21 cellular contexts compared by ENCODE assay signal in the genomic region with DNA sequence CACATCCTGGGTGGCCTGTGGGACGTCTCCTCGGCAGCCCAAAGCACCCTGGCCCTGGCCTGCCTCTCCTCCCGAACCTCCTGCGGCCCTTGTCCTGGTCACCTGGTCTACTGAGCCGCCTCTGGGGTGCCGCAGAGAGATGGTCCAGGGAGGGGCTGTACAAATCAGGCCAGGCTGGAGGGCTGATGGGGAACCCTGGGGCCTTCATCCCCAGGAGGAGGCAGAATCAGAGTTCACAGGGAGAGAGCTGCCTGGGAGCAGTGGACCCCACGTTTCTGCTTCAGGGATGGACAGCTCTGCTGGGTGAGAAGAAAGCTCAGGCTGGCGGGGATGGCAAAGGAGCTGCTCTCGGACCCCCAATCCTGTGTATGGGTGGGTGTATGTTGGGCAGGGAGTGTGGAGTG.
DNase-seq lines count a peak whose midpoint lies in the region; ATAC-seq and TF ChIP-seq lines count a peak whose summit lies in the region.
"Had no signal": no experiment of that assay in that cellular context is flagged by ENCODE, and none has a peak within 500 bp of the region (broad histone marks: within the 10 kb centered on the region; RNA-seq: fewer than 3 reads in every experiment).

No MANE protein-coding gene starts in this region.

- peaks cover 4 to 5% of the 10 kb centered on the region in 2 donors for H3K27me3 Mint-ChIP-seq in stimulated activated naive B cell treated with anti-CD40 and anti-IgM and Interleukin-4, amounts not matched to agents 10 μg/mL and 1 μg/mL and 100 μg/mL, for 72 hours

- no peaks in the 10 kb centered on the region for H3K36me3 ChIP-seq in Peyer's patch

- peak; percentile 43 for DNase-seq in activated CD8-positive, alpha-beta memory T cell treated with anti-CD3 and anti-CD28 coated beads, Interleukin-2, amount 50 U/mL, for 48 hours
- DNase-seq in activated CD8-positive, alpha-beta memory T cell treated with anti-CD3 and anti-CD28 coated beads, Interleukin-2, amount 50 U/mL, for 4 hours: no peak
- DNase-seq in Peyer's patch (peak in 2 of 3 donors; percentile 10 to 40), lower leg skin (ENCODE audit: low spot score in 2 of 2) (peak; percentile 6 to 82), DMS 273 treated with DMSO at 0.1 percent for 48 hours (lab: John Stamatoyannopoulos, UW) (no peak), NCI-H187 (lab: John Stamatoyannopoulos, UW) (no peak)
- DNase-seq in stimulated activated naive B cell treated with anti-CD40 and anti-IgM and Interleukin-4, amounts not matched to agents 10 μg/mL and 1 μg/mL and 100 μg/mL, for 72 hours: no peak
- DNase-seq: activated naive CD4-positive, alpha-beta T cell treated with Interleukin-2 at 50 U/mL for 16 hours; anterior cingulate cortex; DMS153; effector memory CD4-positive, alpha-beta T cell; HCEC 1CT; NCI-H2227 treated with DMSO at 0.1 percent for 48 hours; stimulated activated CD4-positive, alpha-beta T cell treated with anti-CD3 and anti-CD28 coated beads, Interleukin-2, amount 100 ng/mL, for 24 hours; T1000 had no signal

- peaks cover 0 to 8% (median 0%) of the 10 kb centered on the region in 4 donors for H3K4me1 ChIP-seq in Peyer's patch

- H3K4me3 ChIP-seq in Peyer's patch (no peak overlapping the region), lower leg skin (ENCODE audit: low read depth, poor library complexity, severe bottlenecking) (no peak overlapping the region)
- H3K4me3 ChIP-seq: SK-N-MC had no signal

- H3K27ac ChIP-seq in Peyer's patch: peak overlapping the region in 1 of 4 donors; percentile 3
- H3K27ac ChIP-seq: SK-N-MC had no signal

- no peak for TF ChIP-seq CTCF in Peyer's patch (IDR thresholded peaks at IDR 0.05)
- no peak for TF ChIP-seq CTCF in lower leg skin (IDR thresholded peaks at IDR 0.05)

- no peaks in the 10 kb centered on the region for H3K9me3 ChIP-seq in Peyer's patch

- intact Hi-C loops in lower leg skin (cut with DNase I; ENCODE audit: low total_unique reads): no loop called here

- no peaks in the 10 kb centered on the region for H3K27me3 ChIP-seq in Peyer's patch

- WGBS in lower leg skin, 2 donors: 91 to 94% methylated on average over 8 to 9 of the region's 9 CpGs

- H3K36me3 Mint-ChIP-seq in stimulated activated naive B cell treated with anti-CD40 and anti-IgM and Interleukin-4, amounts not matched to agents 10 μg/mL and 1 μg/mL and 100 μg/mL, for 72 hours: no peaks in the 10 kb centered on the region
- H3K36me3 Mint-ChIP-seq: CD14-positive monocyte had no signal

- peak overlapping the region in 1 of 2 donors; percentile 13 for H3K4me3 Mint-ChIP-seq in stimulated activated naive B cell treated with anti-CD40 and anti-IgM and Interleukin-4, amounts not matched to agents 10 μg/mL and 1 μg/mL and 100 μg/mL, for 72 hours
- H3K4me3 Mint-ChIP-seq: CD14-positive monocyte; central memory CD8-positive, alpha-beta T cell had no signal

- peak overlapping the region; percentile 91 for H3K27ac Mint-ChIP-seq in stimulated activated naive B cell treated with anti-CD40 and anti-IgM and Interleukin-4, amounts not matched to agents 10 μg/mL and 1 μg/mL and 100 μg/mL, for 72 hours

- TF ChIP-seq POLR2A in Peyer's patch (IDR thresholded peaks at IDR 0.05) (no peak), lower leg skin (IDR thresholded peaks at IDR 0.05) (no peak)

- no peaks in the 10 kb centered on the region for H3K9me3 Mint-ChIP-seq in stimulated activated naive B cell treated with anti-CD40 and anti-IgM and Interleukin-4, amounts not matched to agents 10 μg/mL and 1 μg/mL and 100 μg/mL, for 72 hours
- H3K9me3 Mint-ChIP-seq: central memory CD8-positive, alpha-beta T cell had no signal

- peaks cover 34 to 41% of the 10 kb centered on the region in 2 donors for H3K4me1 Mint-ChIP-seq in stimulated activated naive B cell treated with anti-CD40 and anti-IgM and Interleukin-4, amounts not matched to agents 10 μg/mL and 1 μg/mL and 100 μg/mL, for 72 hours
- H3K4me1 Mint-ChIP-seq: central memory CD8-positive, alpha-beta T cell had no signal

- ATAC-seq in stimulated activated naive B cell treated with anti-CD40 and anti-IgM and Interleukin-4, amounts not matched to agents 10 μg/mL and 1 μg/mL and 100 μg/mL, for 72 hours (replicated peaks): no peak
- no peak for ATAC-seq in GM18519 (IDR thresholded peaks at IDR 0.05; ENCODE audit: low FRiP score, unreplicated experiment)
- ATAC-seq: HepG2, Panc1 had no signal

Comparison
In these comparisons a context has a peak if more than half of its experiments do, and no peak if none do; other contexts are left out.
1. DNase-seq: peak in activated CD8-positive, alpha-beta memory T cell treated with anti-CD3 and anti-CD28 coated beads, Interleukin-2, amount 50 U/mL, for 48 hours (single experiment), Peyer's patch (2 of 3) and lower leg skin (2 of 2); none in activated CD8-positive, alpha-beta memory T cell treated with anti-CD3 and anti-CD28 coated beads, Interleukin-2, amount 50 U/mL, for 4 hours (single experiment), stimulated activated naive B cell treated with anti-CD40 and anti-IgM and Interleukin-4, amounts not matched to agents 10 μg/mL and 1 μg/mL and 100 μg/mL, for 72 hours (single experiment), DMS 273 treated with DMSO at 0.1 percent for 48 hours (single experiment) and NCI-H187 (0 of 2).